9 cellular contexts compared by ENCODE assay signal in genomic region chr1:95309031-95309459, GRCh38.
DNase-seq lines count a peak whose midpoint lies in the region; ATAC-seq lines count a peak whose summit lies in the region.
"Had no signal": no experiment of that assay in that cellular context is flagged by ENCODE, and none has a peak within 500 bp of the region (broad histone marks: within the 10 kb centered on the region; RNA-seq: fewer than 3 reads in every experiment).

No MANE protein-coding gene starts in this region.

- ATAC-seq in HG03520 (IDR thresholded peaks at IDR 0.05; ENCODE audit: unreplicated experiment) (no peak), HG03097 (IDR thresholded peaks at IDR 0.05; ENCODE audit: low FRiP score, unreplicated experiment) (no peak)
- no peak for ATAC-seq in activated CD4-positive, CD25-positive, alpha-beta regulatory T cell treated with anti-CD3 and anti-CD28 coated beads, Interleukin-2, amount 50 U/mL, for 24 hours

- DNase-seq in ELF-1 (ENCODE audit: low read depth, low spot score) (peak; percentile 30), NCI-H128 (lab: John Stamatoyannopoulos, UW; ENCODE audit: unreplicated experiment) (peak; percentile 21), amniotic epithelial cell (ENCODE audit: low read depth) (peak; percentile 36), iPS-NIHi11 (ENCODE audit: low spot score) (peak; percentile 55), amniotic stem cell (lab: John Stamatoyannopoulos, UW) (no peak)
- DNase-seq: naive B cell had no signal
